In genomic region chr16:50802958-50803357, GRCh38 we compare ENCODE assay signal across 20 cellular contexts.
"Had no signal": no experiment of that assay in that cellular context is flagged by ENCODE, and none has a peak within 500 bp of the region (broad histone marks: within the 10 kb centered on the region; RNA-seq: fewer than 3 reads in every experiment).

No MANE protein-coding gene starts in this region.

- H3K4me3 ChIP-seq: colonic mucosa, lower lobe of right lung, stomach, testis had no signal

- H3K27ac ChIP-seq: colonic mucosa, lower lobe of right lung, testis had no signal

- H3K27ac Mint-ChIP-seq: brain, mesothelial cell of epicardium, nephron progenitor cell, progenitor cell of endocrine pancreas, type B pancreatic cell had no signal

- H3K36me3 ChIP-seq: colonic mucosa had no signal

- H3K27me3 ChIP-seq: colonic mucosa, stomach, testis had no signal

- H3K9me3 ChIP-seq: colonic mucosa, lower lobe of right lung, stomach, testis had no signal

- H3K9me3 Mint-ChIP-seq: mesothelial cell of epicardium, type B pancreatic cell had no signal

- H3K36me3 Mint-ChIP-seq: activated naive CD8-positive, alpha-beta T cell had no signal

- H3K4me3 Mint-ChIP-seq: activated naive CD8-positive, alpha-beta T cell; mesothelial cell of epicardium; type B pancreatic cell had no signal

- FAIRE-seq: endometrium, frontal cortex, keratinocyte, TTC549 had no signal

- ATAC-seq: lower lobe of right lung had no signal

- H3K27me3 Mint-ChIP-seq: activated naive CD8-positive, alpha-beta T cell; brain; type B pancreatic cell had no signal

- H3K4me1 ChIP-seq: colonic mucosa, testis had no signal

- DNase-seq: activated CD8-positive, alpha-beta memory T cell treated with anti-CD3 and anti-CD28 coated beads, Interleukin-2, amount 50 U/mL, for 4 hours; activated gamma-delta T cell; activated T-cell treated with anti-CD3 and anti-CD28 coated beads, Interleukin-2, amount 50 U/mL, for 48 hours; central memory CD4-positive, alpha-beta T cell; colonic mucosa; erythroblast; lower lobe of right lung; nephron progenitor cell; stimulated activated CD4-positive, alpha-beta T cell treated with anti-CD3 and anti-CD28 coated beads, Interleukin-2, amount 100 ng/mL, for 24 hours; stomach; testis had no signal
